ENCODE assay signal across 12 cellular contexts in the genomic region with DNA sequence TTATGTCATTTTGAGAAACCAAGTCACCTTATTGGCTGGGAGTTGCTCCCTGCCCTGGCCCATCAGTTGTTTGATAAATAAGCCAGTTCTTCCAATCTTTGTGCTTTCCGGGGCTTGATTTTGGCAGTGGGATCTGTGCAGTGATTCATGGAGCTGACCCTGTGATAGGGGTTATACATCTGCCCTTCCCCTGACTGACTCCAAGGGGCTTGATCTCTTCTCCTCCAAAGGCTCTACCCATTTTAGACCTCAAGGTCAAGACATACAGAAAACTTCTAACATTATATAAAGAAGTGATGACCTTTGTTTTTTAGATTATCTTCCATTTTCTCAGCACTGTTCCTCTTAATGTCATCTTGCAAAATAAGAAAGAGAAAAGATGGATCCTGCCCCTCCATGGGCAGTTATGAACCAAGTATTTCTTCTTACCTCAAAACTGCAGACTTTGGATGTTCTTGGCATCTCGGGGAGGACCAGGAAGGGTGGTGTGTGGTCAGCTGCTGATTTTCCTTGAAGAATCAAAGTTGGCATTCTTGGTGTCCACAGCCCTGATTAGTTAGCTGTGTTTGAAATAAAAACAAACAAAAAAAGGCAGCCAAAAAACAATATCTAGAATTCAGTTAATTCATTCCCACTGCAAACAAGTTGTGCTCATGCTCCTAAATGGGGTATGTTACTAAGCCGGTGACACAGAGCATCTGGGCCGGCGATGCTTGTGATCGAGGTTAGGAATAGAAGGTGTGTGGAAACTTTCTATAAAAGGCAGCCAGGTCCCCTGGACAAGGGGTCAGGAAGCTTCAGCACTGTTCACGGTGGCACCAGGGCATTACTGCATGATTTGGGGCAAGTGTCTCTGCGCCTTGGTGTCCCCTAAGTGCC.
DNase-seq lines count a peak whose midpoint lies in the region; ATAC-seq and TF ChIP-seq lines count a peak whose summit lies in the region.
"Had no signal": no experiment of that assay in that cellular context is flagged by ENCODE, and none has a peak within 500 bp of the region (broad histone marks: within the 10 kb centered on the region; RNA-seq: fewer than 3 reads in every experiment).

No MANE protein-coding gene starts in this region.

- DNase-seq in GM23248 (peak; percentile 67), right lobe of liver (no peak), spleen (no peak), NAMALWA (ENCODE audit: low spot score) (no peak), epidermal melanocyte (ENCODE audit: insufficient read length, low spot score) (no peak)
- DNase-seq in activated CD4-positive, alpha-beta T cell treated with anti-CD3 and anti-CD28 coated beads, Interleukin-2, amount 10 ng/mL, durations not matched to agents 7 days and 5 days: no peak
- DNase-seq: activated T-cell treated with anti-CD3 and anti-CD28 coated beads, Interleukin-2, amount 50 U/mL, for 4 hours; DMS79 treated with DMSO at 0.1 percent for 48 hours; MM.1S had no signal

- H3K36me3 ChIP-seq in GM23248 (ENCODE audit: low read depth) (no peaks in the 10 kb centered on the region), right lobe of liver (no peaks in the 10 kb centered on the region), spleen (no peaks in the 10 kb centered on the region)

- POLR2A ChIA-PET in activated CD4-positive, alpha-beta T cell treated with anti-CD3 and anti-CD28 coated beads, Interleukin-2, amount 10 ng/mL, durations not matched to agents 7 days and 5 days (lab: Charles Lee): interaction anchor here (1.1 kb wide), 1 partner anchor 304 kb away, joined by 3 read pairs; no protein-coding TSS in a partner anchor

- H3K9me3 ChIP-seq in GM23248 (ENCODE audit: low read depth) (no peaks in the 10 kb centered on the region), right lobe of liver (no peaks in the 10 kb centered on the region), spleen (no peaks in the 10 kb centered on the region)

- peaks cover 2% of the 10 kb centered on the region for H3K36me3 Mint-ChIP-seq in activated CD4-positive, alpha-beta T cell treated with anti-CD3 and anti-CD28 coated beads, Interleukin-2, amount 10 ng/mL, durations not matched to agents 7 days and 5 days (ENCODE audit: low read depth)

- H3K9ac ChIP-seq in GM23248: peak overlapping the region; percentile 69

- TF ChIP-seq CTCF in right lobe of liver (IDR thresholded peaks at IDR 0.05) (no peak), spleen (IDR thresholded peaks at IDR 0.05 in 8 of 11, conservative IDR thresholded peaks at IDR 0.05 in 3 of 11) (no peak)

- no peak for ATAC-seq in right lobe of liver
- no peak for ATAC-seq in HG03521 (IDR thresholded peaks at IDR 0.05; ENCODE audit: unreplicated experiment)
- ATAC-seq: activated T-cell treated with anti-CD3 and anti-CD28 coated beads, Interleukin-2, amount 50 U/mL, for 4 hours had no signal

- no peak overlapping the region for H3K27ac Mint-ChIP-seq in activated CD4-positive, alpha-beta T cell treated with anti-CD3 and anti-CD28 coated beads, Interleukin-2, amount 10 ng/mL, durations not matched to agents 7 days and 5 days
- H3K27ac Mint-ChIP-seq: B cell had no signal

- H3K4me1 ChIP-seq in GM23248 (ENCODE audit: insufficient read depth) (peaks cover 62% of the 10 kb centered on the region), right lobe of liver (no peaks in the 10 kb centered on the region), spleen (peaks cover 3 to 43% (median 27%) of the 10 kb centered on the region in 6 donors)

- H3K4me2 ChIP-seq in GM23248 (ENCODE audit: unreplicated experiment): peak overlapping the region; percentile 88

- WGBS in GM23248 (ENCODE audit: low coverage in 1 of 2, low lambda C conversion rate in 2 of 2, missing lambda C conversion rate in 2 of 2), 2 experiments: 30 to 44% methylated on average over 8 of the region's 8 CpGs
- WGBS in right lobe of liver (ENCODE audit: insufficient coverage, low coverage, low lambda C conversion rate, missing lambda C conversion rate): 21% methylated on average over 3 of the region's 8 CpGs
- WGBS in spleen, 5 donors: 80 to 95% (median 85%) methylated on average over 8 of the region's 8 CpGs

- H3K27ac ChIP-seq in GM23248 (peak overlapping the region; percentile 88), cingulate gyrus (ENCODE audit: low read depth, low read length) (peak overlapping the region; percentile 77), right lobe of liver (peak overlapping the region; percentile 8 to 43 (median 27)), spleen (peak overlapping the region in 7 of 8 donors; percentile 12 to 75 (median 65))

- no peaks in the 10 kb centered on the region for H3K9me3 Mint-ChIP-seq in activated CD4-positive, alpha-beta T cell treated with anti-CD3 and anti-CD28 coated beads, Interleukin-2, amount 10 ng/mL, durations not matched to agents 7 days and 5 days
- H3K9me3 Mint-ChIP-seq: activated T-cell treated with anti-CD3 and anti-CD28 coated beads, Interleukin-2, amount 50 U/mL, for 4 hours had no signal

- H3K4me3 ChIP-seq in GM23248 (peak overlapping the region; percentile 53), right lobe of liver (no peak overlapping the region), spleen (no peak overlapping the region)

- TF ChIP-seq POLR2A in right lobe of liver (IDR thresholded peaks at IDR 0.05): no peak
- no peak for TF ChIP-seq POLR2A in spleen (IDR thresholded peaks at IDR 0.05)

- in situ Hi-C loops in GM23248 (cut with MboI): no loop called here

- H3K27me3 Mint-ChIP-seq in activated CD4-positive, alpha-beta T cell treated with anti-CD3 and anti-CD28 coated beads, Interleukin-2, amount 10 ng/mL, durations not matched to agents 7 days and 5 days: peaks cover 20% of the 10 kb centered on the region
- H3K27me3 Mint-ChIP-seq: B cell had no signal

- intact Hi-C loops in right lobe of liver (cut with DNase I): loop anchor here in 1 of 2 donors (10.0 kb wide), 1 partner anchor 112 kb away; no protein-coding TSS in a partner anchor
- intact Hi-C loops in spleen (cut with DNase I; ENCODE audit: low total_unique reads): no loop called here

- peaks cover 23% of the 10 kb centered on the region for H3K4me1 Mint-ChIP-seq in activated CD4-positive, alpha-beta T cell treated with anti-CD3 and anti-CD28 coated beads, Interleukin-2, amount 10 ng/mL, durations not matched to agents 7 days and 5 days

- H3K79me2 ChIP-seq in GM23248 (ENCODE audit: insufficient read depth): peaks cover 86% of the 10 kb centered on the region

- peaks cover 38% of the 10 kb centered on the region for H3F3A ChIP-seq in GM23248 (ENCODE audit: insufficient read depth)

- H3K27me3 ChIP-seq in GM23248 (replicated peaks; ENCODE audit: insufficient read depth): no peaks in the 10 kb centered on the region
- no peaks in the 10 kb centered on the region for H3K27me3 ChIP-seq in right lobe of liver
- H3K27me3 ChIP-seq in spleen (replicated peaks in 1 of 7): no peaks in the 10 kb centered on the region

- H4K20me1 ChIP-seq in GM23248 (ENCODE audit: insufficient read depth): no peaks in the 10 kb centered on the region; the same call in 1 of the 2 replicates

- H3K9me2 ChIP-seq in GM23248 (ENCODE audit: insufficient read depth): no peaks in the 10 kb centered on the region

- H3K4me3 Mint-ChIP-seq in activated CD4-positive, alpha-beta T cell treated with anti-CD3 and anti-CD28 coated beads, Interleukin-2, amount 10 ng/mL, durations not matched to agents 7 days and 5 days: no peak overlapping the region
- H3K4me3 Mint-ChIP-seq: activated T-cell treated with anti-CD3 and anti-CD28 coated beads, Interleukin-2, amount 50 U/mL, for 4 hours; B cell had no signal

- CTCF ChIA-PET in activated CD4-positive, alpha-beta T cell treated with anti-CD3 and anti-CD28 coated beads, Interleukin-2, amount 10 ng/mL, durations not matched to agents 7 days and 5 days (lab: Charles Lee): interaction anchor here (1.2 kb wide), 1 partner anchor 123 kb away, joined by 3 read pairs; no protein-coding TSS in a partner anchor

- H2AFZ ChIP-seq in GM23248: no peak overlapping the region

Comparison
In these comparisons a context has a peak if more than half of its experiments do, and no peak if none do; other contexts are left out.
1. H3K27ac ChIP-seq: peak in every context shown above with its lines; median percentile 88 in GM23248; 77 in cingulate gyrus; 65 in spleen; 27 in right lobe of liver.